In the genomic region with DNA sequence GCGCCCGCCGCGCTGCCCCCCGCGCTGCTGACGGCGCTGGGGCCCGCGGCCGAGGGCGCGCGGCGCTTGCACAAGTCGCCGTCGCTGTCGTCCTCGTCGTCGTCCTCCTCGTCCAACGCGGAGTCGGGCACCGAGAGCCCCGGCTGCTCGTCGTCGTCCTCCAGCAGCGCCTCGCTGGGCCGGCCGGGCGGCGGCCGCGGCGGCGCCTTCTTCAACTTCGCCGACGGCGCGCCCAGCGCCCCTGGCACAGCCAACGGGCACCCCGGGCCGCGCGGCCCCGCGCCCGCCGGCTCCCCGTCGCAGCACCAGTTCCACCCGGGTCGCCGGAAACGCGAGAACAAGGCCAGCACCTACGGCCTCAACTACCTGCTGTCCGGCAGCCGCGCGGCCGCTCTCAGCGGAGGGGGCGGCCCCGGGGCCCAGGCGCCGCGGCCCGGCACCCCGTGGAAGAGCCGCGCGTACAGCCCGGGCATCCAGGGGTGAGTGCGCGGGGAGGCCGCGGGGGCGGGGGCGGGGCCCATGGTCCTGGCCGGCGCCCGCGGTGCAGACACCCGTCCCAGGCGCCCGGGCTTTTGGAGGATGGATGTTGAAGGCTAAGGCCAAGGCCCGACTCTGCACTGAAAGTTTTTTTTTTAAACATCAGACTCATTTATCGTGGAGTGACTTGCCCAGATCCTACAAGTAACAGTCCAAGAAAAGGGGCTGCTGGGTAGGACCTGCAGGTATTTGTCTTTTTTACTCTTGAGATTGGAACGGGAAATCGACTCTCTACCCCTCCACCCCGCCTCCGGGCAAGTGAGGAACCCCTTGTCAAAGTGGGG, we compare ENCODE assay signal across 8 cellular contexts. TPM values are rescaled to one million over a fixed set of nuclear protein-coding genes. Genes with fewer than 3 reads are reported as not detected.
DNase-seq lines count a peak whose midpoint lies in the region; ATAC-seq and TF ChIP-seq lines count a peak whose summit lies in the region.

No MANE protein-coding gene starts in this region.

- peak overlapping the region; percentile 89 to 95 (median 90) for H3K27ac Mint-ChIP-seq in CD4-positive, CD25-positive, alpha-beta regulatory T cell
- H3K27ac Mint-ChIP-seq in activated T-cell treated with anti-CD3 and anti-CD28 coated beads, Interleukin-2, amount 50 U/mL, for 24 hours, result peak overlapping the region; percentile 88
- no peak overlapping the region for H3K27ac Mint-ChIP-seq in progenitor cell of endocrine pancreas

- peaks cover 4% of the 10 kb centered on the region for H3K36me3 ChIP-seq in CD4-positive, CD25-positive, alpha-beta regulatory T cell (ENCODE audit: control insufficient read depth, insufficient read depth, low read length)
- 0 out of 2 replicates have a peak, but pooled peaks cover 2% of the 10 kb centered on the region for H3K36me3 ChIP-seq in HUES6 (ENCODE audit: control insufficient read depth, insufficient read depth, low read length)

- peak overlapping the region; percentile 98 for H3K4me3 ChIP-seq in CD4-positive, CD25-positive, alpha-beta regulatory T cell (ENCODE audit: low read depth, low read length)
- H3K4me3 ChIP-seq in HUES6 (ENCODE audit: low read depth, low read length), result peak overlapping the region; percentile 78
- H3K4me3 ChIP-seq in foreskin fibroblast (ENCODE audit: low read depth in 1 of 2, low read length in 2 of 2), result peak overlapping the region; percentile 54 to 71

- H3K36me3 Mint-ChIP-seq in CD4-positive, CD25-positive, alpha-beta regulatory T cell, result peaks cover 10% of the 10 kb centered on the region
- peaks cover 47% of the 10 kb centered on the region for H3K36me3 Mint-ChIP-seq in activated T-cell treated with anti-CD3 and anti-CD28 coated beads, Interleukin-2, amount 50 U/mL, for 24 hours (ENCODE audit: low read depth)
- H3K36me3 Mint-ChIP-seq in progenitor cell of endocrine pancreas (ENCODE audit: insufficient read depth), result no peaks in the 10 kb centered on the region

- peaks cover 12 to 52% (median 37%) of the 10 kb centered on the region in 4 donors for H3K4me1 Mint-ChIP-seq in CD4-positive, CD25-positive, alpha-beta regulatory T cell
- H3K4me1 Mint-ChIP-seq in activated T-cell treated with anti-CD3 and anti-CD28 coated beads, Interleukin-2, amount 50 U/mL, for 24 hours (ENCODE audit: low read depth), result peaks cover 54% of the 10 kb centered on the region
- H3K4me1 Mint-ChIP-seq in progenitor cell of endocrine pancreas (ENCODE audit: low read depth), result peaks cover 36% of the 10 kb centered on the region

- peaks cover 0 to 5% (median 0%) of the 10 kb centered on the region in 7 donors for H3K9me3 Mint-ChIP-seq in CD4-positive, CD25-positive, alpha-beta regulatory T cell
- H3K9me3 Mint-ChIP-seq in activated T-cell treated with anti-CD3 and anti-CD28 coated beads, Interleukin-2, amount 50 U/mL, for 24 hours, result no peaks in the 10 kb centered on the region
- no peaks in the 10 kb centered on the region for H3K9me3 Mint-ChIP-seq in progenitor cell of endocrine pancreas (ENCODE audit: low read depth)

- no peak for TF ChIP-seq CTCF in foreskin fibroblast (IDR thresholded peaks at IDR 0.05; ENCODE audit: low read depth, low read length)
- TF ChIP-seq CTCF in progenitor cell of endocrine pancreas (IDR thresholded peaks at IDR 0.05; ENCODE audit: unreplicated experiment), result no peak

- DNase-seq in CD4-positive, CD25-positive, alpha-beta regulatory T cell, result peak; percentile 18 to 39 (median 36)
- DNase-seq in activated T-cell treated with anti-CD3 and anti-CD28 coated beads, Interleukin-2, amount 50 U/mL, for 24 hours, result peak; percentile 58
- DNase-seq in foreskin fibroblast (peak in 1 of 2 donors; percentile 43), progenitor cell of endocrine pancreas (ENCODE audit: low spot score, unreplicated experiment) (no peak), NCI-H2107 treated with DMSO at 0.1 percent for 48 hours (lab: John Stamatoyannopoulos, UW; ENCODE audit: unreplicated experiment) (no peak)

- peak overlapping the region; percentile 64 for H3K27ac ChIP-seq in CD4-positive, CD25-positive, alpha-beta regulatory T cell (ENCODE audit: insufficient read depth, low read length, poor library complexity, severe bottlenecking)
- H3K27ac ChIP-seq in HUES6 (ENCODE audit: low read depth, low read length), result no peak overlapping the region

- H3K9me3 ChIP-seq in CD4-positive, CD25-positive, alpha-beta regulatory T cell (ENCODE audit: control insufficient read depth in 2 of 2, low read length in 2 of 2), result no peaks in the 10 kb centered on the region
- no peaks in the 10 kb centered on the region for H3K9me3 ChIP-seq in HUES6 (ENCODE audit: control insufficient read depth, insufficient read depth, low read depth, low read length)

- peak overlapping the region; percentile 89 to 96 (median 93) for H3K4me3 Mint-ChIP-seq in CD4-positive, CD25-positive, alpha-beta regulatory T cell
- peak overlapping the region; percentile 89 for H3K4me3 Mint-ChIP-seq in activated T-cell treated with anti-CD3 and anti-CD28 coated beads, Interleukin-2, amount 50 U/mL, for 24 hours
- peak overlapping the region; percentile 82 for H3K4me3 Mint-ChIP-seq in progenitor cell of endocrine pancreas (ENCODE audit: low read depth)

- H3K27me3 ChIP-seq in CD4-positive, CD25-positive, alpha-beta regulatory T cell (ENCODE audit: control insufficient read depth, insufficient read depth, low read length), result no peaks in the 10 kb centered on the region
- H3K27me3 ChIP-seq in HUES6 (ENCODE audit: control insufficient read depth, insufficient read depth, low read length), result peaks cover 16% of the 10 kb centered on the region; the same call in 1 of the 2 replicates

- no peak for ATAC-seq in CD4-positive, CD25-positive, alpha-beta regulatory T cell (ENCODE audit: low read depth in 2 of 2)
- no peak for ATAC-seq in GM18511 (IDR thresholded peaks at IDR 0.05; ENCODE audit: unreplicated experiment)
- no peak for ATAC-seq in GM18858 (IDR thresholded peaks at IDR 0.05; ENCODE audit: unreplicated experiment)

- H3K27me3 Mint-ChIP-seq in CD4-positive, CD25-positive, alpha-beta regulatory T cell, result peaks cover 6% of the 10 kb centered on the region
- no peaks in the 10 kb centered on the region for H3K27me3 Mint-ChIP-seq in activated T-cell treated with anti-CD3 and anti-CD28 coated beads, Interleukin-2, amount 50 U/mL, for 24 hours
- H3K27me3 Mint-ChIP-seq in progenitor cell of endocrine pancreas, result peaks cover 7% of the 10 kb centered on the region

- peaks cover 53% of the 10 kb centered on the region for H3K4me1 ChIP-seq in CD4-positive, CD25-positive, alpha-beta regulatory T cell (ENCODE audit: control insufficient read depth, insufficient read depth, low read length, poor library complexity, severe bottlenecking)
- peaks cover 24% of the 10 kb centered on the region for H3K4me1 ChIP-seq in HUES6 (ENCODE audit: control insufficient read depth, insufficient read depth, low read length)

- peak overlapping the region; percentile 65 for H3K9ac ChIP-seq in HUES6 (ENCODE audit: low read length)

RNA-seq across cellular contexts. Expression of gene TENT4A, which starts 1.2 kb away (rescaled TPM):
- 66.5 TPM for total RNA-seq in CD4-positive, CD25-positive, alpha-beta regulatory T cell
- 1 to 10 TPM in 2 of 4 donors, under 1 TPM in 2; 0.74 to 3.2 (median 1.0) TPM for polyA plus RNA-seq in CD4-positive, CD25-positive, alpha-beta regulatory T cell
- total RNA-seq in progenitor cell of endocrine pancreas, result 30.0 and 31.8 TPM in 2 replicates

Comparison
In these comparisons a context has a peak if more than half of its experiments do, and no peak if none do; other contexts are left out.
1. DNase-seq: peak in CD4-positive, CD25-positive, alpha-beta regulatory T cell (3 of 3) and activated T-cell treated with anti-CD3 and anti-CD28 coated beads, Interleukin-2, amount 50 U/mL, for 24 hours (single experiment); none in progenitor cell of endocrine pancreas (single experiment) and NCI-H2107 treated with DMSO at 0.1 percent for 48 hours (single experiment).
2. Peak in every context shown above with its lines, with median percentiles within 50 percentile points of each other: H3K4me3 ChIP-seq and H3K4me3 Mint-ChIP-seq.